7 cellular contexts compared by ENCODE assay signal in genomic region chr10:17249820-17250219, GRCh38. TPM values are rescaled to one million over a fixed set of nuclear protein-coding genes. Genes with fewer than 3 reads are reported as not detected.
DNase-seq lines count a peak whose midpoint lies in the region; ATAC-seq and TF ChIP-seq lines count a peak whose summit lies in the region.

No MANE protein-coding gene starts in this region.

- H3K4me3 Mint-ChIP-seq in brain (no peak overlapping the region), nephron (no peak overlapping the region)

- H3K27me3 Mint-ChIP-seq in brain (no peaks in the 10 kb centered on the region), nephron (ENCODE audit: low read depth) (no peaks in the 10 kb centered on the region)

- no peaks in the 10 kb centered on the region for H3K4me1 Mint-ChIP-seq in brain
- H3K4me1 Mint-ChIP-seq in nephron, result no peaks in the 10 kb centered on the region

- peak; percentile 33 to 50 for TF ChIP-seq CTCF in brain (conservative IDR thresholded peaks at IDR 0.05)
- TF ChIP-seq CTCF in nephron (IDR thresholded peaks at IDR 0.05; ENCODE audit: unreplicated experiment in 3 of 3), result peak in 2 of 3 experiments; percentile 29 to 34

- H3K9me3 Mint-ChIP-seq in brain (peaks cover 3 to 27% (median 17%) of the 10 kb centered on the region in 5 experiments), nephron (peaks cover 9% of the 10 kb centered on the region)

- DNase-seq in EH (ENCODE audit: low read depth), result peak; percentile 35
- peak; percentile 35 for DNase-seq in HT-29 (ENCODE audit: low spot score)
- no peak for DNase-seq in NCI-H187 treated with DMSO at 0.1 percent for 48 hours (lab: John Stamatoyannopoulos, UW)
- DNase-seq in RPMI8226, result no peak

- H3K36me3 Mint-ChIP-seq in brain (no peaks in the 10 kb centered on the region), nephron (ENCODE audit: low read depth) (no peaks in the 10 kb centered on the region)

- ATAC-seq in GM21786 (IDR thresholded peaks at IDR 0.05; ENCODE audit: unreplicated experiment), result no peak

- H3K27ac Mint-ChIP-seq in brain (no peak overlapping the region), nephron (no peak overlapping the region)

RNA-seq across cellular contexts. Expression of gene VIM, which starts 21.8 kb away (rescaled TPM):
- total RNA-seq in HT-29 (2014; rRNA removed; shearing (Covaris generic)), result 0.08 TPM in 1 of 2 replicates, not detected in the other
- polyA plus RNA-seq in brain (ENCODE audit: insufficient read depth, low read depth, low replicate concordance), result 290 TPM

RNA-seq across cellular contexts. Expression of gene TRDMT1, which starts 48.3 kb away (rescaled TPM):
- 1.3 and 3.2 TPM in 2 replicates for total RNA-seq in HT-29 (2014; rRNA removed; shearing (Covaris generic))
- 3.0 TPM for polyA plus RNA-seq in brain (ENCODE audit: insufficient read depth, low read depth, low replicate concordance)

Comparison
In these comparisons a context has a peak if more than half of its experiments do, and no peak if none do; other contexts are left out.
1. DNase-seq: peak in EH (single experiment) and HT-29 (single experiment); none in NCI-H187 treated with DMSO at 0.1 percent for 48 hours (single experiment) and RPMI8226 (single experiment).